ENCODE assay signal across 1 cellular context in the genomic region with DNA sequence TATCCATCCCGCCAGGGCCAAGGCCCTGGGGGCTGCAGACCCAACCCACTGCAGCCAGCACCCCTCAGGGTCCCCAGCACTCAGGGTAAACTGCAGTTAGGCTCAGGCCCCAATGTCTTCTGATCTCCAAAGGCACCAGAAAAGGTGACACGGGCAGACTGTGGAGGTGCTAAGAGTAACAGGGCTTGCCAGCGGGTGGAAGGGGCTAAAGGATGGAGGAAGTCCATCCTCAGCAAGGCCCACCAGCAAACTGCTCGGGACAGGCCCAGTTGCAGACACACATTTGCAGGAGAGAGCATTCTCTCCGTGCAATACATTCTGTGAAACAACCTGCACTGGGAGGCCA.
TF ChIP-seq lines count a peak whose summit lies in the region.

No MANE protein-coding gene starts in this region.

TF ChIP-seq in IMR-90, 13 proteins besides CTCF, POLR2A, EP300 and RAD21:
- no peak for TF ChIP-seq MAZ (IDR thresholded peaks at IDR 0.05; ENCODE audit: borderline replicate concordance, low read depth, low read length)
- TF ChIP-seq RFX5 (IDR thresholded peaks at IDR 0.05; ENCODE audit: low read depth, low read length), result no peak
- TF ChIP-seq NFE2L2 (IDR thresholded peaks at IDR 0.05; ENCODE audit: low read depth, low read length), result no peak
- TF ChIP-seq RCOR1 (IDR thresholded peaks at IDR 0.05; ENCODE audit: insufficient replicate concordance, low read length), result no peak
- TF ChIP-seq FOS (IDR thresholded peaks at IDR 0.05; ENCODE audit: low read depth, low read length), result no peak
- TF ChIP-seq CEBPB (IDR thresholded peaks at IDR 0.05; ENCODE audit: low read depth, low read length), result no peak
- TF ChIP-seq ELK1 (IDR thresholded peaks at IDR 0.05; ENCODE audit: borderline replicate concordance, low read depth, low read length), result no peak
- no peak for TF ChIP-seq CHD1 (IDR thresholded peaks at IDR 0.05; ENCODE audit: low read depth, low read length)
- TF ChIP-seq BHLHE40 (IDR thresholded peaks at IDR 0.05; ENCODE audit: low read depth, low read length), result no peak
- no peak for TF ChIP-seq MAFK (IDR thresholded peaks at IDR 0.05; ENCODE audit: low read depth, low read length)
- no peak for TF ChIP-seq USF2 (IDR thresholded peaks at IDR 0.05; ENCODE audit: low read depth, low read length)
- TF ChIP-seq MXI1 (IDR thresholded peaks at IDR 0.05; ENCODE audit: borderline replicate concordance, low read depth, low read length), result no peak
- TF ChIP-seq SMC3 (IDR thresholded peaks at IDR 0.05; ENCODE audit: low read depth, low read length), result no peak
